In the genomic region with DNA sequence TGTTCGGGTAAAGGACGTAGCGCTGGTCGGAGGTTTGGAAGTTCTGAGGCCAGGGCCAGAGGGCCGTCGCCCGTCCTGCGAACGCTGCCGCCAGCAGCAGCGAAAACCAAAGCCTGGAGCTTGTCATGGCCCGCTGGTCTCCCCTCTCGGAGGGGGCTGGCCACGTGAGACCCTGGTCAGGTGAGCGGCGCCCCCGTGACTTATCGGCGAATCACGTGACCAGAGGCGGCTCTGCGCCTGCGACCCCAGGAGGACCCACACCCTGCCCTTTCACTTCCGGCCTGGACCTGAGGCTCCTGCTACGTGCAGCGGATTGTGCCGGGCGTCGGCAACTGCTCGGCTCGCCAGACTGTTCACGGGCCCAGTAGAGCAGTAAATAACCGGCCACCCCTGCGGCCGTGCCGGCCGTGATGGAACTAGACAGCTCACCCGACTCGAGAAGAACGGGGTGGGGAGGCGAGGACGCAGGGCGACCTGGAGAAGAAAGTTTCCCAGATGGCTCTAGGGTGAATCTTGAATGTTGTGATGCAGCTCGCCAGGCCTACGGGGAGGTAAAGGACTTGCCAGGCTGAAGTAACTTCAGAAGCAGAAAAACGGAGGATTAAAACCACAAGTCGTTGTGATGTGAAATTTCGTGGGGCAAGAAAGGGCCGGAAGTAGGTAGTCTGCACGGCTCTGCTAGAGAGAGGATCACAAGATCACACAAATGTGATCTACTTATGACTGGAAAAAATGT, we compare ENCODE assay signal across 1 cellular context.
A peak's percentile ranks its signal among the peaks of the same experiment; 100 is the strongest.
TF ChIP-seq lines count a peak whose summit lies in the region.

A gene (minus strand): TSS at position 169 of the 736 bp plus-strand sequence. CDS start 42 bp downstream, at position 127.

TF ChIP-seq in HepG2, 621 proteins besides CTCF, POLR2A, EP300 and RAD21 (continued from another document and continues in another):
- TF ChIP-seq HIVEP1 (CRISPR knock-in tag; IDR thresholded peaks at IDR 0.05): 0 out of 2 replicates have a peak, but pooled peaks have one; percentile 40
- TF ChIP-seq ZNF598 (CRISPR knock-in tag; IDR thresholded peaks at IDR 0.05; ENCODE audit: borderline replicate concordance): peak; percentile 74; the same call in 1 of the 2 replicates
- peak; percentile 65 for TF ChIP-seq MEIS1 (CRISPR knock-in tag; IDR thresholded peaks at IDR 0.05; ENCODE audit: borderline replicate concordance)
- no peak for TF ChIP-seq CENPX (CRISPR knock-in tag; IDR thresholded peaks at IDR 0.05)
- no peak for TF ChIP-seq ZNF17 (CRISPR knock-in tag; IDR thresholded peaks at IDR 0.05)
- peak; percentile 36 for TF ChIP-seq PTBP1 (IDR thresholded peaks at IDR 0.05; ENCODE audit: low read depth, low read length, poor library complexity, severe bottlenecking)
- TF ChIP-seq, protein P1, sequence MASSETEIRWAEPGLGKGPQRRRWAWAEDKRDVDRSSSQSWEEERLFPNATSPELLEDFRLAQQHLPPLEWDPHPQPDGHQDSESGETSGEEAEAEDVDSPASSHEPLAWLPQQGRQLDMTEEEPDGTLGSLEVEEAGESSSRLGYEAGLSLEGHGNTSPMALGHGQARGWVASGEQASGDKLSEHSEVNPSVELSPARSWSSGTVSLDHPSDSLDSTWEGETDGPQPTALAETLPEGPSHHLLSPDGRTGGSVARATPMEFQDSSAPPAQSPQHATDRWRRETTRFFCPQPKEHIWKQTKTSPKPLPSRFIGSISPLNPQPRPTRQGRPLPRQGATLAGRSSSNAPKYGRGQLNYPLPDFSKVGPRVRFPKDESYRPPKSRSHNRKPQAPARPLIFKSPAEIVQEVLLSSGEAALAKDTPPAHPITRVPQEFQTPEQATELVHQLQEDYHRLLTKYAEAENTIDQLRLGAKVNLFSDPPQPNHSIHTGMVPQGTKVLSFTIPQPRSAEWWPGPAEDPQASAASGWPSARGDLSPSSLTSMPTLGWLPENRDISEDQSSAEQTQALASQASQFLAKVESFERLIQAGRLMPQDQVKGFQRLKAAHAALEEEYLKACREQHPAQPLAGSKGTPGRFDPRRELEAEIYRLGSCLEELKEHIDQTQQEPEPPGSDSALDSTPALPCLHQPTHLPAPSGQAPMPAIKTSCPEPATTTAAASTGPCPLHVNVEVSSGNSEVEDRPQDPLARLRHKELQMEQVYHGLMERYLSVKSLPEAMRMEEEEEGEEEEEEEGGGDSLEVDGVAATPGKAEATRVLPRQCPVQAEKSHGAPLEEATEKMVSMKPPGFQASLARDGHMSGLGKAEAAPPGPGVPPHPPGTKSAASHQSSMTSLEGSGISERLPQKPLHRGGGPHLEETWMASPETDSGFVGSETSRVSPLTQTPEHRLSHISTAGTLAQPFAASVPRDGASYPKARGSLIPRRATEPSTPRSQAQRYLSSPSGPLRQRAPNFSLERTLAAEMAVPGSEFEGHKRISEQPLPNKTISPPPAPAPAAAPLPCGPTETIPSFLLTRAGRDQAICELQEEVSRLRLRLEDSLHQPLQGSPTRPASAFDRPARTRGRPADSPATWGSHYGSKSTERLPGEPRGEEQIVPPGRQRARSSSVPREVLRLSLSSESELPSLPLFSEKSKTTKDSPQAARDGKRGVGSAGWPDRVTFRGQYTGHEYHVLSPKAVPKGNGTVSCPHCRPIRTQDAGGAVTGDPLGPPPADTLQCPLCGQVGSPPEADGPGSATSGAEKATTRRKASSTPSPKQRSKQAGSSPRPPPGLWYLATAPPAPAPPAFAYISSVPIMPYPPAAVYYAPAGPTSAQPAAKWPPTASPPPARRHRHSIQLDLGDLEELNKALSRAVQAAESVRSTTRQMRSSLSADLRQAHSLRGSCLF (CRISPR knock-in tag; IDR thresholded peaks at IDR 0.05; ENCODE audit: borderline replicate concordance): peak; percentile 59; the same call in 1 of the 2 replicates
- TF ChIP-seq, protein P2, sequence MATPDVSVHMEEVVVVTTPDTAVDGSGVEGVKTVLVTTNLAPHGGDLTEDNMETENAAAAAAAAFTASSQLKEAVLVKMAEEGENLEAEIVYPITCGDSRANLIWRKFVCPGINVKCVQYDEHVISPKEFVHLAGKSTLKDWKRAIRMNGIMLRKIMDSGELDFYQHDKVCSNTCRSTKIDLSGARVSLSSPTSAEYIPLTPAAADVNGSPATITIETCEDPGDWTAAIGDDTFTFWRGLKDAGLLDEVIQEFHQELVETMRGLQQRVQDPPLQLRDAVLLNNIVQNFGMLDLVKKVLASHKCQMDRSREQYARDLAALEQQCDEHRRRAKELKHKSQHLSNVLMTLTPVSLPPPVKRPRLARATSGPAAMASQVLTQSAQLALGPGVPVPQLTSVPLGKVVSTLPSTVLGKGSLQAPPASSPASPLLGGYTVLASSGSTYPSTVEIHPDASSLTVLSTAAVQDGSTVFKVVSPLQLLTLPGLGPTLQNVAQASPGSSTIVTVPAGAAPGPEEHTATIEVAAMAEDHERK (CRISPR knock-in tag; IDR thresholded peaks at IDR 0.05; ENCODE audit: low read depth): no peak
- TF ChIP-seq, protein P3, sequence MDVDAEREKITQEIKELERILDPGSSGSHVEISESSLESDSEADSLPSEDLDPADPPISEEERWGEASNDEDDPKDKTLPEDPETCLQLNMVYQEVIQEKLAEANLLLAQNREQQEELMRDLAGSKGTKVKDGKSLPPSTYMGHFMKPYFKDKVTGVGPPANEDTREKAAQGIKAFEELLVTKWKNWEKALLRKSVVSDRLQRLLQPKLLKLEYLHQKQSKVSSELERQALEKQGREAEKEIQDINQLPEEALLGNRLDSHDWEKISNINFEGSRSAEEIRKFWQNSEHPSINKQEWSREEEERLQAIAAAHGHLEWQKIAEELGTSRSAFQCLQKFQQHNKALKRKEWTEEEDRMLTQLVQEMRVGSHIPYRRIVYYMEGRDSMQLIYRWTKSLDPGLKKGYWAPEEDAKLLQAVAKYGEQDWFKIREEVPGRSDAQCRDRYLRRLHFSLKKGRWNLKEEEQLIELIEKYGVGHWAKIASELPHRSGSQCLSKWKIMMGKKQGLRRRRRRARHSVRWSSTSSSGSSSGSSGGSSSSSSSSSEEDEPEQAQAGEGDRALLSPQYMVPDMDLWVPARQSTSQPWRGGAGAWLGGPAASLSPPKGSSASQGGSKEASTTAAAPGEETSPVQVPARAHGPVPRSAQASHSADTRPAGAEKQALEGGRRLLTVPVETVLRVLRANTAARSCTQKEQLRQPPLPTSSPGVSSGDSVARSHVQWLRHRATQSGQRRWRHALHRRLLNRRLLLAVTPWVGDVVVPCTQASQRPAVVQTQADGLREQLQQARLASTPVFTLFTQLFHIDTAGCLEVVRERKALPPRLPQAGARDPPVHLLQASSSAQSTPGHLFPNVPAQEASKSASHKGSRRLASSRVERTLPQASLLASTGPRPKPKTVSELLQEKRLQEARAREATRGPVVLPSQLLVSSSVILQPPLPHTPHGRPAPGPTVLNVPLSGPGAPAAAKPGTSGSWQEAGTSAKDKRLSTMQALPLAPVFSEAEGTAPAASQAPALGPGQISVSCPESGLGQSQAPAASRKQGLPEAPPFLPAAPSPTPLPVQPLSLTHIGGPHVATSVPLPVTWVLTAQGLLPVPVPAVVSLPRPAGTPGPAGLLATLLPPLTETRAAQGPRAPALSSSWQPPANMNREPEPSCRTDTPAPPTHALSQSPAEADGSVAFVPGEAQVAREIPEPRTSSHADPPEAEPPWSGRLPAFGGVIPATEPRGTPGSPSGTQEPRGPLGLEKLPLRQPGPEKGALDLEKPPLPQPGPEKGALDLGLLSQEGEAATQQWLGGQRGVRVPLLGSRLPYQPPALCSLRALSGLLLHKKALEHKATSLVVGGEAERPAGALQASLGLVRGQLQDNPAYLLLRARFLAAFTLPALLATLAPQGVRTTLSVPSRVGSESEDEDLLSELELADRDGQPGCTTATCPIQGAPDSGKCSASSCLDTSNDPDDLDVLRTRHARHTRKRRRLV (CRISPR knock-in tag; IDR thresholded peaks at IDR 0.05): no peak; the same call in 1 of the 2 replicates
- TF ChIP-seq NFIC (IDR thresholded peaks at IDR 0.05; ENCODE audit: low read length): peak; percentile 99
- TF ChIP-seq, protein P4, sequence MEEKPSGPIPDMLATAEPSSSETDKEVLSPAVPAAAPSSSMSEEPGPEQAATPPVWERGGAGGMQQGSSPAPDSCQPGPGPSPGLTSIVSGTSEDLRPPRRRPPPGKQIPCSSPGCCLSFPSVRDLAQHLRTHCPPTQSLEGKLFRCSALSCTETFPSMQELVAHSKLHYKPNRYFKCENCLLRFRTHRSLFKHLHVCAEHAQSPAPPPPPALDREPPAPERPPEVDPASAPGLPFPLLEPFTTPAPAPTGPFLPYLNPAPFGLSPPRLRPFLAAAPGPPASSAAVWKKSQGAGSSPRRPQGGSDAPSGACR (CRISPR knock-in tag; IDR thresholded peaks at IDR 0.05): peak; percentile 99
- peak; percentile 73; the same call in 1 of the 2 replicates for TF ChIP-seq NR2F2 (IDR thresholded peaks at IDR 0.05; ENCODE audit: borderline replicate concordance, low read depth)
- peak; percentile 97 for TF ChIP-seq ERF (CRISPR knock-in tag; IDR thresholded peaks at IDR 0.05)
- TF ChIP-seq KDM2A (CRISPR knock-in tag; IDR thresholded peaks at IDR 0.05; ENCODE audit: borderline replicate concordance, low read depth): peak; percentile 98
- no peak for TF ChIP-seq TRIM24 (CRISPR knock-in tag; IDR thresholded peaks at IDR 0.05)
- peak; percentile 93 for TF ChIP-seq TBL1XR1 (IDR thresholded peaks at IDR 0.05; ENCODE audit: borderline replicate concordance, low read length, partially characterized antibody)
- TF ChIP-seq BORCS8-MEF2B (CRISPR knock-in tag; IDR thresholded peaks at IDR 0.05): peak; percentile 87
- TF ChIP-seq, protein P5, sequence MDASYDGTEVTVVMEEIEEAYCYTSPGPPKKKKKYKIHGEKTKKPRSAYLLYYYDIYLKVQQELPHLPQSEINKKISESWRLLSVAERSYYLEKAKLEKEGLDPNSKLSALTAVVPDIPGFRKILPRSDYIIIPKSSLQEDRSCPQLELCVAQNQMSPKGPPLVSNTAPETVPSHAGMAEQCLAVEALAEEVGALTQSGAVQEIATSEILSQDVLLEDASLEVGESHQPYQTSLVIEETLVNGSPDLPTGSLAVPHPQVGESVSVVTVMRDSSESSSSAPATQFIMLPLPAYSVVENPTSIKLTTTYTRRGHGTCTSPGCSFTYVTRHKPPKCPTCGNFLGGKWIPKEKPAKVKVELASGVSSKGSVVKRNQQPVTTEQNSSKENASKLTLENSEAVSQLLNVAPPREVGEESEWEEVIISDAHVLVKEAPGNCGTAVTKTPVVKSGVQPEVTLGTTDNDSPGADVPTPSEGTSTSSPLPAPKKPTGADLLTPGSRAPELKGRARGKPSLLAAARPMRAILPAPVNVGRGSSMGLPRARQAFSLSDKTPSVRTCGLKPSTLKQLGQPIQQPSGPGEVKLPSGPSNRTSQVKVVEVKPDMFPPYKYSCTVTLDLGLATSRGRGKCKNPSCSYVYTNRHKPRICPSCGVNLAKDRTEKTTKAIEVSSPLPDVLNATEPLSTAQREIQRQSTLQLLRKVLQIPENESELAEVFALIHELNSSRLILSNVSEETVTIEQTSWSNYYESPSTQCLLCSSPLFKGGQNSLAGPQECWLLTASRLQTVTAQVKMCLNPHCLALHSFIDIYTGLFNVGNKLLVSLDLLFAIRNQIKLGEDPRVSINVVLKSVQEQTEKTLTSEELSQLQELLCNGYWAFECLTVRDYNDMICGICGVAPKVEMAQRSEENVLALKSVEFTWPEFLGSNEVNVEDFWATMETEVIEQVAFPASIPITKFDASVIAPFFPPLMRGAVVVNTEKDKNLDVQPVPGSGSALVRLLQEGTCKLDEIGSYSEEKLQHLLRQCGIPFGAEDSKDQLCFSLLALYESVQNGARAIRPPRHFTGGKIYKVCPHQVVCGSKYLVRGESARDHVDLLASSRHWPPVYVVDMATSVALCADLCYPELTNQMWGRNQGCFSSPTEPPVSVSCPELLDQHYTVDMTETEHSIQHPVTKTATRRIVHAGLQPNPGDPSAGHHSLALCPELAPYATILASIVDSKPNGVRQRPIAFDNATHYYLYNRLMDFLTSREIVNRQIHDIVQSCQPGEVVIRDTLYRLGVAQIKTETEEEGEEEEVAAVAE (CRISPR knock-in tag; IDR thresholded peaks at IDR 0.05; ENCODE audit: borderline replicate concordance): peak; percentile 90
- TF ChIP-seq FIP1L1 (IDR thresholded peaks at IDR 0.05; ENCODE audit: borderline replicate concordance, insufficient read depth, low read depth, low read length): no peak
- TF ChIP-seq SIN3B (IDR thresholded peaks at IDR 0.05; ENCODE audit: low read length): peak; percentile 99
- peak; percentile 95; the same call in 1 of the 2 replicates for TF ChIP-seq ZNF207 (IDR thresholded peaks at IDR 0.05; ENCODE audit: borderline replicate concordance)
- no peak for TF ChIP-seq ZFYVE20 (CRISPR knock-in tag; IDR thresholded peaks at IDR 0.05; ENCODE audit: borderline replicate concordance, low read depth)
- TF ChIP-seq SOX6 (IDR thresholded peaks at IDR 0.05): no peak
- TF ChIP-seq SOX6 (CRISPR knock-in tag; IDR thresholded peaks at IDR 0.05): peak; percentile 79
- TF ChIP-seq, protein P6, sequence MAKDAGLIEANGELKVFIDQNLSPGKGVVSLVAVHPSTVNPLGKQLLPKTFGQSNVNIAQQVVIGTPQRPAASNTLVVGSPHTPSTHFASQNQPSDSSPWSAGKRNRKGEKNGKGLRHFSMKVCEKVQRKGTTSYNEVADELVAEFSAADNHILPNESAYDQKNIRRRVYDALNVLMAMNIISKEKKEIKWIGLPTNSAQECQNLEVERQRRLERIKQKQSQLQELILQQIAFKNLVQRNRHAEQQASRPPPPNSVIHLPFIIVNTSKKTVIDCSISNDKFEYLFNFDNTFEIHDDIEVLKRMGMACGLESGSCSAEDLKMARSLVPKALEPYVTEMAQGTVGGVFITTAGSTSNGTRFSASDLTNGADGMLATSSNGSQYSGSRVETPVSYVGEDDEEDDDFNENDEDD (CRISPR knock-in tag; IDR thresholded peaks at IDR 0.05; ENCODE audit: borderline replicate concordance): peak; percentile 80; the same call in 1 of the 2 replicates
- TF ChIP-seq ZNF562 (CRISPR knock-in tag; IDR thresholded peaks at IDR 0.05; ENCODE audit: borderline replicate concordance): no peak
- no peak; the same call in 1 of the 2 replicates for TF ChIP-seq MTA1 (CRISPR knock-in tag; IDR thresholded peaks at IDR 0.05; ENCODE audit: borderline replicate concordance)
- 0 out of 2 replicates have a peak, but pooled peaks have one; percentile 19 for TF ChIP-seq STAT5B (CRISPR knock-in tag; IDR thresholded peaks at IDR 0.05)
- TF ChIP-seq XBP1 (CRISPR knock-in tag; IDR thresholded peaks at IDR 0.05): peak; percentile 88; the same call in 1 of the 2 replicates
- peak; percentile 95 for TF ChIP-seq ELF1 (CRISPR knock-in tag; IDR thresholded peaks at IDR 0.05)
- no peak; the same call in 1 of the 2 replicates for TF ChIP-seq RFX3 (CRISPR knock-in tag; IDR thresholded peaks at IDR 0.05)
- TF ChIP-seq KDM5B (CRISPR knock-in tag; IDR thresholded peaks at IDR 0.05; ENCODE audit: borderline replicate concordance): peak; percentile 90; the same call in 1 of the 2 replicates
- peak; percentile 84 for TF ChIP-seq ARNTL (CRISPR knock-in tag; IDR thresholded peaks at IDR 0.05)
- peak; percentile 95 for TF ChIP-seq KDM3A (CRISPR knock-in tag; IDR thresholded peaks at IDR 0.05; ENCODE audit: low read depth)
- TF ChIP-seq, protein P7, sequence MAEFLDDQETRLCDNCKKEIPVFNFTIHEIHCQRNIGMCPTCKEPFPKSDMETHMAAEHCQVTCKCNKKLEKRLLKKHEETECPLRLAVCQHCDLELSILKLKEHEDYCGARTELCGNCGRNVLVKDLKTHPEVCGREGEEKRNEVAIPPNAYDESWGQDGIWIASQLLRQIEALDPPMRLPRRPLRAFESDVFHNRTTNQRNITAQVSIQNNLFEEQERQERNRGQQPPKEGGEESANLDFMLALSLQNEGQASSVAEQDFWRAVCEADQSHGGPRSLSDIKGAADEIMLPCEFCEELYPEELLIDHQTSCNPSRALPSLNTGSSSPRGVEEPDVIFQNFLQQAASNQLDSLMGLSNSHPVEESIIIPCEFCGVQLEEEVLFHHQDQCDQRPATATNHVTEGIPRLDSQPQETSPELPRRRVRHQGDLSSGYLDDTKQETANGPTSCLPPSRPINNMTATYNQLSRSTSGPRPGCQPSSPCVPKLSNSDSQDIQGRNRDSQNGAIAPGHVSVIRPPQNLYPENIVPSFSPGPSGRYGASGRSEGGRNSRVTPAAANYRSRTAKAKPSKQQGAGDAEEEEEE (CRISPR knock-in tag; IDR thresholded peaks at IDR 0.05; ENCODE audit: borderline replicate concordance): 0 out of 2 replicates have a peak, but pooled peaks have one; percentile 81
- TF ChIP-seq JDP2 (CRISPR knock-in tag; IDR thresholded peaks at IDR 0.05; ENCODE audit: borderline replicate concordance): no peak
- TF ChIP-seq MAFG (CRISPR knock-in tag; IDR thresholded peaks at IDR 0.05): no peak
